In the genomic region with DNA sequence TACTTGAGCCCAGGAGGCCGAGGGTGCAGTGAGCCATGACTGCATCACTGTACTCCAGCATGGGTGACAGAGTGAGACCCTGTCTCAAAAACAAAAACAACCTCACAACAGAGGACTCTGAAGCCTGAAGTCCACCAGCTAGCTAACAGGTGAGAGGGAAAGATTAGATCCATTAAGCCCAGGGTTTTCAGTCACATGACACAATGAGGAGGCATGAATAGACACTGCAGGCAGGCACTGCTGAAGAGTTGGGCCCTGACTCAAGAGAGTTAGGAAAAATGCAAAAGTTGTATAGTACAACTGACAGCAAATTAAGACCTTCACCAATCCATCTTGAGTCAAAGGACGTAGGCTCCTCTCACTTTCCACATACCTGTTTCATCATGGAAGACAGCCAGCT, we compare ENCODE assay signal across 27 cellular contexts.
"Had no signal": no experiment of that assay in that cellular context is flagged by ENCODE, and none has a peak within 500 bp of the region (broad histone marks: within the 10 kb centered on the region; RNA-seq: fewer than 3 reads in every experiment).

No MANE protein-coding gene starts in this region.

- H3K4me3 Mint-ChIP-seq: mesothelial cell of epicardium, naive B cell had no signal

- H3K9me3 ChIP-seq: colonic mucosa, esophagus squamous epithelium, gastrocnemius medialis, heart right ventricle, left lung, lower lobe of right lung had no signal

- H3K27ac Mint-ChIP-seq: mesothelial cell of epicardium had no signal

- FAIRE-seq: endometrium, islet of Langerhans, keratinocyte had no signal

- ATAC-seq: esophagus mucosa, gastrocnemius medialis, heart right ventricle, left cardiac atrium, left lung, left ventricle myocardium superior, lower lobe of right lung, mucosa of descending colon had no signal

- H3K4me1 Mint-ChIP-seq: mesothelial cell of epicardium, naive B cell had no signal

- H3K4me3 ChIP-seq: colonic mucosa, dorsolateral prefrontal cortex, esophagus squamous epithelium, gastrocnemius medialis, heart right ventricle, left lung, lower lobe of right lung, mucosa of descending colon had no signal

- H3K4me1 ChIP-seq: colonic mucosa, esophagus squamous epithelium, gastrocnemius medialis, heart right ventricle, left lung, lower lobe of right lung had no signal

- H3K27me3 ChIP-seq: colonic mucosa, dorsolateral prefrontal cortex, esophagus squamous epithelium, gastrocnemius medialis, heart right ventricle, left lung had no signal

- H3K27me3 Mint-ChIP-seq: naive B cell had no signal

- DNase-seq: colonic mucosa; dermis blood vessel endothelial cell; dorsolateral prefrontal cortex; effector CD4-positive, alpha-beta T cell; effector memory CD4-positive, alpha-beta T cell; erythroblast; esophagus squamous epithelium; foreskin fibroblast; foreskin melanocyte; gastrocnemius medialis; glutamatergic neuron; head of caudate nucleus; heart right ventricle; hippocampal formation; left cardiac atrium; left lung; left ventricle myocardium superior; lower lobe of right lung; mesenchymal stem cell; mucosa of descending colon; naive B cell had no signal

- H3K27ac ChIP-seq: colonic mucosa, dorsolateral prefrontal cortex, epithelial cell of prostate, esophagus squamous epithelium, gastrocnemius medialis, heart right ventricle, left lung, lower lobe of right lung had no signal
